In the genomic region with DNA sequence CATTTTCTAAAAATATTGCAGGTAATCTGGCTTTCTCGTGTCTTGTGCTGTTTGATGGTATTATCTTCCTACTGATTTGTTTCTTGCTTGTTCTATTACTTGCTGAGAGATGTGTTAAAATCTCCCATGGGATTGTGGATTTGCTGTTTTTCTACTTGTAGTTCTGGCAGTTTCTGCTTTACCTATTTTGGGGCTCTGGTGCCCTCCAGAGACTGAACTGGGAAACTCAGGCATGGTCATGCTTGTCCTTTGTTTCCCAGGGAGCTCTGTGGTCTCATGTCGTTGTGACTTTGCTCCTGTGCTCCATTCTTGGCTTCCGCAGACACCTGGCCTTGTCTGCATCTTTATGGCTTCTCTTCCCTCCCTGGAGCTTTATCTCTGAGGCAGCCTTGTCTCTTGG, we compare ENCODE assay signal across 7 cellular contexts. TPM values are rescaled to one million over a fixed set of nuclear protein-coding genes. Genes with fewer than 3 reads are reported as not detected.
DNase-seq lines count a peak whose midpoint lies in the region; ATAC-seq, FAIRE-seq and TF ChIP-seq lines count a peak whose summit lies in the region.

No MANE protein-coding gene starts in this region.

- TF ChIP-seq POLR2A in prostate gland (IDR thresholded peaks at IDR 0.05), result no peak

- H3K79me2 ChIP-seq in fibroblast of lung (ENCODE audit: control insufficient read depth, insufficient read depth, low read length), result peaks cover 85% of the 10 kb centered on the region

- DNase-seq in D721Med (ENCODE audit: insufficient read length, low spot score), result no peak
- no peak for DNase-seq in HFF-Myc (ENCODE audit: extremely low read depth, low read depth)
- DNase-seq in fibroblast of lung (ENCODE audit: low read depth in 2 of 2), result peak; percentile 41 to 77
- DNase-seq in prostate gland (ENCODE audit: low spot score), result peak; percentile 26
- no peak for DNase-seq in NCI-H2029 (lab: John Stamatoyannopoulos, UW)
- no peak for DNase-seq in activated naive CD8-positive, alpha-beta T cell treated with anti-CD3 and anti-CD28 coated beads, Interleukin-2, amount 50 U/mL, for 24 hours

- no peak for FAIRE-seq in D721Med (lab: Jason Lieb, UNC)

- H3K27me3 Mint-ChIP-seq in activated naive CD8-positive, alpha-beta T cell treated with anti-CD3 and anti-CD28 coated beads, Interleukin-2, amount 50 U/mL, for 24 hours, result no peaks in the 10 kb centered on the region

- H3K9me3 ChIP-seq in fibroblast of lung (ENCODE audit: control insufficient read depth, insufficient read depth, low read depth, low read length) (no peaks in the 10 kb centered on the region), prostate gland (no peaks in the 10 kb centered on the region)

- WGBS in prostate gland, result 39% methylated on average over 3 of the region's 3 CpGs

- H3K36me3 ChIP-seq in fibroblast of lung (ENCODE audit: control insufficient read depth, insufficient read depth, low read length) (no peaks in the 10 kb centered on the region), prostate gland (no peaks in the 10 kb centered on the region)

- no peak overlapping the region for H3K4me3 Mint-ChIP-seq in activated naive CD8-positive, alpha-beta T cell treated with anti-CD3 and anti-CD28 coated beads, Interleukin-2, amount 50 U/mL, for 24 hours

- H4K20me1 ChIP-seq in fibroblast of lung (ENCODE audit: control insufficient read depth, extremely low read depth, insufficient read depth, low read length), result no peaks in the 10 kb centered on the region

- no peak overlapping the region for H3K4me3 ChIP-seq in HFF-Myc (replicated peaks; ENCODE audit: low read depth, low read length)
- H3K4me3 ChIP-seq in fibroblast of lung (replicated peaks in 1 of 4; ENCODE audit: control extremely low read depth in 1 of 4, insufficient read depth in 1 of 4, low read depth in 3 of 4, low read length in 4 of 4), result no peak overlapping the region
- no peak overlapping the region for H3K4me3 ChIP-seq in prostate gland

- H3K9me3 Mint-ChIP-seq in activated naive CD8-positive, alpha-beta T cell treated with anti-CD3 and anti-CD28 coated beads, Interleukin-2, amount 50 U/mL, for 24 hours, result no peaks in the 10 kb centered on the region

- H3K4me1 ChIP-seq in fibroblast of lung (ENCODE audit: control insufficient read depth, extremely low read depth, insufficient read depth, low read length) (no peaks in the 10 kb centered on the region), prostate gland (replicated peaks) (no peaks in the 10 kb centered on the region)

- H3K36me3 Mint-ChIP-seq in activated naive CD8-positive, alpha-beta T cell treated with anti-CD3 and anti-CD28 coated beads, Interleukin-2, amount 50 U/mL, for 24 hours (ENCODE audit: low read depth), result peaks cover 58% of the 10 kb centered on the region

- no peak overlapping the region for H3K9ac ChIP-seq in fibroblast of lung (ENCODE audit: insufficient read depth, low read length)

- H3K4me1 Mint-ChIP-seq in activated naive CD8-positive, alpha-beta T cell treated with anti-CD3 and anti-CD28 coated beads, Interleukin-2, amount 50 U/mL, for 24 hours, result peaks cover 13% of the 10 kb centered on the region

- H3K27ac ChIP-seq in fibroblast of lung (ENCODE audit: insufficient read depth, low read length) (no peak overlapping the region), prostate gland (no peak overlapping the region)

- H3K27ac Mint-ChIP-seq in activated naive CD8-positive, alpha-beta T cell treated with anti-CD3 and anti-CD28 coated beads, Interleukin-2, amount 50 U/mL, for 24 hours, result no peak overlapping the region

- H2AFZ ChIP-seq in fibroblast of lung (ENCODE audit: low read length), result no peak overlapping the region

- H3K27me3 ChIP-seq in fibroblast of lung (ENCODE audit: control insufficient read depth, insufficient read depth, low read length) (no peaks in the 10 kb centered on the region), prostate gland (replicated peaks; ENCODE audit: insufficient read depth) (no peaks in the 10 kb centered on the region)

- intact Hi-C loops in prostate gland (cut with DNase I), result no loop called here

- H3K4me2 ChIP-seq in fibroblast of lung (ENCODE audit: extremely low read depth, insufficient read depth, low read length), result no peak overlapping the region

- ATAC-seq in SK-N-SH treated with all-trans-retinoic acid at 6 μM for 48 hours, result peak; percentile 88
- ATAC-seq in activated naive CD8-positive, alpha-beta T cell treated with anti-CD3 and anti-CD28 coated beads, Interleukin-2, amount 50 U/mL, for 24 hours, result no peak

- TF ChIP-seq CTCF in D721Med (IDR thresholded peaks at IDR 0.05; ENCODE audit: insufficient read depth, missing control alignments) (peak; percentile 79), HFF-Myc (IDR thresholded peaks at IDR 0.05; ENCODE audit: low read depth, low read length, missing control alignments) (peak; percentile 65), fibroblast of lung (conservative IDR thresholded peaks at IDR 0.05 in 1 of 2, IDR thresholded peaks at IDR 0.05 in 1 of 2; ENCODE audit: low read depth in 1 of 2, low read length in 2 of 2) (peak; percentile 81 to 82), prostate gland (IDR thresholded peaks at IDR 0.05) (peak in 3 of 4 experiments; percentile 21 to 68 (median 34))

TF ChIP-seq in SK-N-SH treated with all-trans-retinoic acid at 6 μM for 48 hours, 23 proteins besides CTCF, POLR2A, EP300 and RAD21 (continues in another document):
- TF ChIP-seq ZFP3 (CRISPR knock-in tag; IDR thresholded peaks at IDR 0.05) (no peak), PPARA (CRISPR knock-in tag; IDR thresholded peaks at IDR 0.05; ENCODE audit: borderline replicate concordance) (no peak), ARNTL (CRISPR knock-in tag; IDR thresholded peaks at IDR 0.05; ENCODE audit: borderline replicate concordance, low read depth) (no peak), GLIS3 (CRISPR knock-in tag; IDR thresholded peaks at IDR 0.05) (no peak), TCF4 (CRISPR knock-in tag; IDR thresholded peaks at IDR 0.05; ENCODE audit: borderline replicate concordance) (no peak), BACH2 (CRISPR knock-in tag; IDR thresholded peaks at IDR 0.05; ENCODE audit: borderline replicate concordance) (no peak), ESRRG (CRISPR knock-in tag; IDR thresholded peaks at IDR 0.05) (no peak), RARB (CRISPR knock-in tag; IDR thresholded peaks at IDR 0.05) (no peak), OSR1 (CRISPR knock-in tag; IDR thresholded peaks at IDR 0.05) (no peak), ZNF565 (CRISPR knock-in tag; conservative IDR thresholded peaks at IDR 0.05; ENCODE audit: low read depth) (no peak), ISL1 (CRISPR knock-in tag; IDR thresholded peaks at IDR 0.05) (no peak)
- TF ChIP-seq, protein P1, sequence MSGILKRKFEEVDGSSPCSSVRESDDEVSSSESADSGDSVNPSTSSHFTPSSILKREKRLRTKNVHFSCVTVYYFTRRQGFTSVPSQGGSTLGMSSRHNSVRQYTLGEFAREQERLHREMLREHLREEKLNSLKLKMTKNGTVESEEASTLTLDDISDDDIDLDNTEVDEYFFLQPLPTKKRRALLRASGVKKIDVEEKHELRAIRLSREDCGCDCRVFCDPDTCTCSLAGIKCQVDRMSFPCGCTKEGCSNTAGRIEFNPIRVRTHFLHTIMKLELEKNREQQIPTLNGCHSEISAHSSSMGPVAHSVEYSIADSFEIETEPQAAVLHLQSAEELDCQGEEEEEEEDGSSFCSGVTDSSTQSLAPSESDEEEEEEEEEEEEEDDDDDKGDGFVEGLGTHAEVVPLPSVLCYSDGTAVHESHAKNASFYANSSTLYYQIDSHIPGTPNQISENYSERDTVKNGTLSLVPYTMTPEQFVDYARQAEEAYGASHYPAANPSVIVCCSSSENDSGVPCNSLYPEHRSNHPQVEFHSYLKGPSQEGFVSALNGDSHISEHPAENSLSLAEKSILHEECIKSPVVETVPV (CRISPR knock-in tag; IDR thresholded peaks at IDR 0.05), result no peak
- TF ChIP-seq, protein P2, sequence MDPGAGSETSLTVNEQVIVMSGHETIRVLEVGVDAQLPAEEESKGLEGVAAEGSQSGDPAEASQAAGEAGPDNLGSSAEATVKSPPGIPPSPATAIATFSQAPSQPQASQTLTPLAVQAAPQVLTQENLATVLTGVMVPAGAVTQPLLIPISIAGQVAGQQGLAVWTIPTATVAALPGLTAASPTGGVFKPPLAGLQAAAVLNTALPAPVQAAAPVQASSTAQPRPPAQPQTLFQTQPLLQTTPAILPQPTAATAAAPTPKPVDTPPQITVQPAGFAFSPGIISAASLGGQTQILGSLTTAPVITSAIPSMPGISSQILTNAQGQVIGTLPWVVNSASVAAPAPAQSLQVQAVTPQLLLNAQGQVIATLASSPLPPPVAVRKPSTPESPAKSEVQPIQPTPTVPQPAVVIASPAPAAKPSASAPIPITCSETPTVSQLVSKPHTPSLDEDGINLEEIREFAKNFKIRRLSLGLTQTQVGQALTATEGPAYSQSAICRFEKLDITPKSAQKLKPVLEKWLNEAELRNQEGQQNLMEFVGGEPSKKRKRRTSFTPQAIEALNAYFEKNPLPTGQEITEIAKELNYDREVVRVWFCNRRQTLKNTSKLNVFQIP (CRISPR knock-in tag; IDR thresholded peaks at IDR 0.05; ENCODE audit: borderline replicate concordance, low read depth), result no peak
- TF ChIP-seq, protein P3, sequence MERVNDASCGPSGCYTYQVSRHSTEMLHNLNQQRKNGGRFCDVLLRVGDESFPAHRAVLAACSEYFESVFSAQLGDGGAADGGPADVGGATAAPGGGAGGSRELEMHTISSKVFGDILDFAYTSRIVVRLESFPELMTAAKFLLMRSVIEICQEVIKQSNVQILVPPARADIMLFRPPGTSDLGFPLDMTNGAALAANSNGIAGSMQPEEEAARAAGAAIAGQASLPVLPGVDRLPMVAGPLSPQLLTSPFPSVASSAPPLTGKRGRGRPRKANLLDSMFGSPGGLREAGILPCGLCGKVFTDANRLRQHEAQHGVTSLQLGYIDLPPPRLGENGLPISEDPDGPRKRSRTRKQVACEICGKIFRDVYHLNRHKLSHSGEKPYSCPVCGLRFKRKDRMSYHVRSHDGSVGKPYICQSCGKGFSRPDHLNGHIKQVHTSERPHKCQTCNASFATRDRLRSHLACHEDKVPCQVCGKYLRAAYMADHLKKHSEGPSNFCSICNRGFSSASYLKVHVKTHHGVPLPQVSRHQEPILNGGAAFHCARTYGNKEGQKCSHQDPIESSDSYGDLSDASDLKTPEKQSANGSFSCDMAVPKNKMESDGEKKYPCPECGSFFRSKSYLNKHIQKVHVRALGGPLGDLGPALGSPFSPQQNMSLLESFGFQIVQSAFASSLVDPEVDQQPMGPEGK (CRISPR knock-in tag; IDR thresholded peaks at IDR 0.05; ENCODE audit: borderline replicate concordance), result no peak

RNA-seq across cellular contexts. Expression of a gene that starts 39.5 kb away (rescaled TPM):
- 43.7 and 68.4 TPM in 2 replicates for total RNA-seq in fibroblast of lung
- 26.6 and 53.5 TPM in 2 replicates for polyA plus RNA-seq in fibroblast of lung
- polyA plus RNA-seq in fibroblast of lung (2012), result 27.8 and 55.0 TPM in 2 replicates
- polyA minus RNA-seq in fibroblast of lung (ENCODE audit: low replicate concordance), result 30.4 and 87.4 TPM in 2 replicates
- 10 to 100 TPM; 18.0 to 75.0 TPM for total RNA-seq in prostate gland

RNA-seq across cellular contexts. Expression of a gene that starts 54.7 kb away (rescaled TPM):
- total RNA-seq in fibroblast of lung, result 70.4 TPM in 2 replicates
- 15.8 and 23.6 TPM in 2 replicates for polyA plus RNA-seq in fibroblast of lung
- polyA plus RNA-seq in fibroblast of lung (2012), result 22.7 and 30.5 TPM in 2 replicates
- polyA minus RNA-seq in fibroblast of lung (ENCODE audit: low replicate concordance), result 52.0 and 52.7 TPM in 2 replicates
- total RNA-seq in prostate gland, result 10 to 100 TPM; 32.1 to 63.1 TPM

Comparison
In these comparisons a context has a peak if more than half of its experiments do, and no peak if none do; other contexts are left out.
1. DNase-seq: peak in fibroblast of lung (2 of 2) and prostate gland (single experiment); none in D721Med (single experiment), HFF-Myc (single experiment), NCI-H2029 (single experiment) and activated naive CD8-positive, alpha-beta T cell treated with anti-CD3 and anti-CD28 coated beads, Interleukin-2, amount 50 U/mL, for 24 hours (single experiment).
2. Peak in every context shown above with its lines, with median percentiles within 50 percentile points of each other: CTCF ChIP-seq.